Comparison of ENCODE assay signal across 9 cellular contexts in the genomic region with DNA sequence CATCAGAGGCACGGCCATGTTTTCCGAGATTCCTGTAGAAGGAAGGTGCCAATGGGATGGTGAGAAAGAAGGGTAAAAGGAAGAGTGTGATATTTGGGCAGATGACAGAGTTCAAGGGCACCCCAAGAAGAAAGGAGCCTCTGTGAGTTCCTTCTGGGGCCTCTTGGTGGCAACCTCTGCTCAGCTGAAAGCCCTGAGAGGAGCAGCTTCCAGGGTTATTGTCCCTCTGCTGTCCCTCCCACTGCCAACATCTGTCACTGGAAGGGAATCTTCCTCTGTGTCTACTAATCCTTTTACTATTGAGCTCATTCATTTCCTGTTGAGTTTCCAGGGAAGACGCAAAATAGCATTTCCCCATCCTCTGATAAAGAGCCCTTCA. TPM values are rescaled to one million over a fixed set of nuclear protein-coding genes. Genes with fewer than 3 reads are reported as not detected.
DNase-seq lines count a peak whose midpoint lies in the region; ATAC-seq and TF ChIP-seq lines count a peak whose summit lies in the region.
"Had no signal": no experiment of that assay in that cellular context is flagged by ENCODE, and none has a peak within 500 bp of the region (broad histone marks: within the 10 kb centered on the region; RNA-seq: fewer than 3 reads in every experiment).

No MANE protein-coding gene starts in this region.

- peak; percentile 27 for TF ChIP-seq CTCF in AG09309 (IDR thresholded peaks at IDR 0.05; ENCODE audit: control insufficient read depth, insufficient read depth, low read depth, low read length, missing control alignments)
- TF ChIP-seq CTCF in OCI-LY7 (conservative IDR thresholded peaks at IDR 0.05; ENCODE audit: low read length) = no peak
- no peak for TF ChIP-seq CTCF in tibial nerve (IDR thresholded peaks at IDR 0.05)
- no peak for TF ChIP-seq CTCF in left ventricle myocardium inferior (IDR thresholded peaks at IDR 0.05; ENCODE audit: borderline replicate concordance)

- ATAC-seq in GM21786 (IDR thresholded peaks at IDR 0.05; ENCODE audit: unreplicated experiment) = no peak

- H3K4me3 ChIP-seq in AG09309 (ENCODE audit: control insufficient read depth, low read depth, low read length) = no peak overlapping the region
- H3K4me3 ChIP-seq in GM23248 = no peak overlapping the region
- no peak overlapping the region for H3K4me3 ChIP-seq in OCI-LY7 (ENCODE audit: low read depth, low read length, poor library complexity, severe bottlenecking)
- H3K4me3 ChIP-seq in tibial nerve = no peak overlapping the region
- H3K4me3 ChIP-seq in left ventricle myocardium inferior = no peak overlapping the region

- BruUV-seq in OCI-LY7 (replicated peaks; lab: Mats Ljungman, UMichigan) = no TSS peak

- no peaks in the 10 kb centered on the region for H3F3A ChIP-seq in GM23248 (ENCODE audit: insufficient read depth)

- intact Hi-C loops in OCI-LY7 (cut with micrococcal nuclease; ENCODE audit: unreplicated experiment) (loop anchor here (1.0 to 2.0 kb wide), 2 partner anchors 530 to 946 kb away; no protein-coding TSS in a partner anchor), left ventricle myocardium inferior (cut with micrococcal nuclease) (no loop called here)

- TF ChIP-seq POLR2A in tibial nerve (IDR thresholded peaks at IDR 0.05) = no peak

- H3K79me2 ChIP-seq in GM23248 (ENCODE audit: insufficient read depth) (no peaks in the 10 kb centered on the region), OCI-LY7 (ENCODE audit: insufficient read depth, low read depth, low read length) (no peaks in the 10 kb centered on the region)

- no peak overlapping the region for H3K9ac ChIP-seq in GM23248

- DNase-seq in AG09309 (ENCODE audit: low read depth) = no peak
- DNase-seq in GM23248 = peak; percentile 70
- no peak for DNase-seq in OCI-LY7 (ENCODE audit: low spot score)
- DNase-seq in globus pallidus (ENCODE audit: low spot score) = peak; percentile 70
- no peak for DNase-seq in activated CD4-positive, alpha-beta T cell treated with anti-CD3 and anti-CD28 coated beads, Interleukin-2, amount 50 U/mL, for 1 hour
- no peak for DNase-seq in tibial nerve (ENCODE audit: low spot score in 2 of 2)
- DNase-seq in left ventricle myocardium inferior = no peak

- no peak for TF ChIP-seq EP300 in tibial nerve (IDR thresholded peaks at IDR 0.05)

- H2AFZ ChIP-seq in GM23248 (peak overlapping the region; percentile 90), OCI-LY7 (ENCODE audit: low read length) (0 out of 2 replicates have a peak overlapping the region, but pooled peaks have one; percentile 32)

- H3K4me1 ChIP-seq in GM23248 (ENCODE audit: insufficient read depth) (peaks cover 12% of the 10 kb centered on the region), OCI-LY7 (ENCODE audit: insufficient read depth, low read length, poor library complexity, severe bottlenecking) (no peaks in the 10 kb centered on the region), tibial nerve (peaks cover 0 to 10% (median 0%) of the 10 kb centered on the region in 4 donors), left ventricle myocardium inferior (peaks cover 12% of the 10 kb centered on the region)

- H3K27ac ChIP-seq in GM23248 = no peak overlapping the region
- H3K27ac ChIP-seq in OCI-LY7 (ENCODE audit: low read depth, low read length, poor library complexity, severe bottlenecking) = no peak overlapping the region
- H3K27ac ChIP-seq in tibial nerve = no peak overlapping the region
- H3K27ac ChIP-seq in left ventricle myocardium inferior (replicated peaks) = no peak overlapping the region

- POLR2A ChIA-PET in OCI-LY7 (lab: Charles Lee) = interaction anchor here (0.6 kb wide), 1 partner anchor 1692 kb away, joined by 4 read pairs; no protein-coding TSS in a partner anchor

- peak overlapping the region; percentile 71 for H3K4me2 ChIP-seq in GM23248 (ENCODE audit: unreplicated experiment)
- 0 out of 2 replicates have a peak overlapping the region, but pooled peaks have one; percentile 6 for H3K4me2 ChIP-seq in OCI-LY7 (ENCODE audit: low read length)

- H3K36me3 ChIP-seq in GM23248 (ENCODE audit: low read depth) (no peaks in the 10 kb centered on the region), OCI-LY7 (ENCODE audit: insufficient read depth, low read length) (no peaks in the 10 kb centered on the region), tibial nerve (no peaks in the 10 kb centered on the region), left ventricle myocardium inferior (no peaks in the 10 kb centered on the region)

- no peaks in the 10 kb centered on the region for H3K9me3 ChIP-seq in GM23248 (ENCODE audit: low read depth)
- no peaks in the 10 kb centered on the region for H3K9me3 ChIP-seq in OCI-LY7 (ENCODE audit: low read length)
- no peaks in the 10 kb centered on the region for H3K9me3 ChIP-seq in tibial nerve
- no peaks in the 10 kb centered on the region for H3K9me3 ChIP-seq in left ventricle myocardium inferior (replicated peaks)

- in situ Hi-C loops in GM23248 (cut with MboI) = loop anchor here (10.0 to 25.0 kb wide), 2 partner anchors 952 to 1475 kb away; no protein-coding TSS in a partner anchor

- CTCF ChIA-PET in OCI-LY7 (lab: Charles Lee; ENCODE audit: unreplicated experiment) = interaction anchor here (1.2 kb wide), 1 partner anchor 18 kb away, joined by 3 read pairs; no protein-coding TSS in a partner anchor

- H3K27me3 ChIP-seq in GM23248 (replicated peaks; ENCODE audit: insufficient read depth) (no peaks in the 10 kb centered on the region), tibial nerve (no peaks in the 10 kb centered on the region), left ventricle myocardium inferior (ENCODE audit: low read depth) (peaks cover 24% of the 10 kb centered on the region)

- H4K20me1 ChIP-seq in GM23248 (ENCODE audit: insufficient read depth) (no peaks in the 10 kb centered on the region), OCI-LY7 (ENCODE audit: insufficient read depth, low read length) (no peaks in the 10 kb centered on the region)

- 2 to 7% methylated on average over 3 of the region's 3 CpGs for WGBS in GM23248 (ENCODE audit: low coverage in 1 of 2, low lambda C conversion rate in 2 of 2, missing lambda C conversion rate in 2 of 2), 2 experiments
- WGBS in tibial nerve, 2 donors = 30 to 43% methylated on average over 3 of the region's 3 CpGs

- H3K9me2 ChIP-seq in GM23248 (ENCODE audit: insufficient read depth) (no peaks in the 10 kb centered on the region), OCI-LY7 (ENCODE audit: insufficient read depth, low read length) (no peaks in the 10 kb centered on the region)

RNA-seq across cellular contexts. Expression of gene KCNK16, which starts 40.0 kb away (rescaled TPM):
- total RNA-seq in GM23248 (2014; rRNA removed; shearing (Covaris generic)) = not detected in 2 replicates
- not detected in 2 replicates for polyA plus RNA-seq in GM23248 (2016; fragmentation: Nextera tagmentation; extraction: Ambion mirVana)
- not detected in 2 replicates for total RNA-seq in OCI-LY7 (2014; rRNA removed; shearing (Covaris generic))
- total RNA-seq in OCI-LY7 (2022) (not detected in 2 replicates), tibial nerve (not detected), left ventricle myocardium inferior (not detected)
- total RNA-seq: T-cell had no signal

RNA-seq across cellular contexts. Expression of gene KCNK17, which starts 48.3 kb away (rescaled TPM):
- total RNA-seq in GM23248 (2014; rRNA removed; shearing (Covaris generic)) = not detected in 2 replicates
- not detected in 2 replicates for polyA plus RNA-seq in GM23248 (2016; fragmentation: Nextera tagmentation; extraction: Ambion mirVana)
- not detected in 2 replicates for total RNA-seq in OCI-LY7 (2014; rRNA removed; shearing (Covaris generic))
- total RNA-seq in OCI-LY7 (2022) = not detected in 2 replicates
- 1 to 10 TPM in 2 of 4 donors, not detected in 2; 1.1 to 1.7 TPM for total RNA-seq in tibial nerve
- 0.52 TPM for total RNA-seq in left ventricle myocardium inferior

Comparison
In these comparisons a context has a peak if more than half of its experiments do, and no peak if none do; other contexts are left out.
1. DNase-seq: peak in GM23248 (single experiment) and globus pallidus (single experiment); none in AG09309 (single experiment), OCI-LY7 (single experiment), activated CD4-positive, alpha-beta T cell treated with anti-CD3 and anti-CD28 coated beads, Interleukin-2, amount 50 U/mL, for 1 hour (single experiment), tibial nerve (0 of 2) and left ventricle myocardium inferior (single experiment).